In genomic region chr11:114036156-114036811, GRCh38 we compare ENCODE assay signal across 8 cellular contexts. TPM values are rescaled to one million over a fixed set of nuclear protein-coding genes. Genes with fewer than 3 reads are reported as not detected.
DNase-seq lines count a peak whose midpoint lies in the region; ATAC-seq and TF ChIP-seq lines count a peak whose summit lies in the region.

No MANE protein-coding gene starts in this region.

- no peak for ATAC-seq in GM19463 (IDR thresholded peaks at IDR 0.05; ENCODE audit: unreplicated experiment)

- peak overlapping the region; percentile 27 to 47 for H3K4me3 ChIP-seq in cardiac fibroblast (replicated peaks in 1 of 2; ENCODE audit: low read depth in 2 of 2, low read length in 2 of 2)
- H3K4me3 ChIP-seq in skin epidermis, result peak overlapping the region in 4 of 7 experiments; percentile 3 to 34 (median 12)

- TF ChIP-seq CTCF in VCaP (conservative IDR thresholded peaks at IDR 0.05) (peak; percentile 98), cardiac fibroblast (IDR thresholded peaks at IDR 0.05; ENCODE audit: low read depth, low read length) (peak; percentile 66)

- DNase-seq in D341Med (ENCODE audit: low spot score) (peak; percentile 75), M059J (ENCODE audit: low read depth) (peak; percentile 52), cardiac fibroblast (ENCODE audit: low read depth in 2 of 2) (peak; percentile 84 to 88), iris pigment epithelial cell (ENCODE audit: low read depth) (peak; percentile 67), GM19240 (ENCODE audit: insufficient read length, low spot score) (no peak)

- H3K27ac ChIP-seq in VCaP (peak overlapping the region; percentile 87), skin epidermis (peak overlapping the region in 6 of 21 experiments; percentile 26 to 55 (median 38))

RNA-seq across cellular contexts. Expression of gene ZBTB16, which starts 23.2 kb away (rescaled TPM):
- not detected in 2 replicates for total RNA-seq in M059J (2014; rRNA removed; shearing (Covaris generic))
